In the genomic region with DNA sequence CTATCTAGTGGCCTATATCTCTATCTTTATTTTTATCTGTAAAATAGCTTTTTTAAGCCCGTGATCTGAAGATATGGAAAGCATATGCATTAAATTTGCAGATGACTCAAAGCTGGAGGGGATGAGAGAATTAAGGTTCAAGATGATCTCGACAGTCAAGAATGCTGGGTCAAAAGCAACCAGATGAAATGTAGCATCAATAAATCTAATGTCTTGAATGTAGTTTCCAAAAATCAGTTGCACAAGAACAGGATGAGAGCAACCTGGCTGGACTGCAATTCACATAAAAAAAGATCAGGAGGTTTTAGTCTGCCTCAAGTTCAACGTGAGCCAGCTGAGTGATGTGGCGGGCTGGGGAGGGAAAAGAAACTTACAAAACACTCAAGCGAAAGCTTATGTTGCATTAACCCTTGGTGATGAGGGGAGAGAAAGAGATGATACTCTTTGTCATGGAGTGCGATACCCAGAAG, we compare ENCODE assay signal across 9 cellular contexts.
DNase-seq lines count a peak whose midpoint lies in the region; ATAC-seq and TF ChIP-seq lines count a peak whose summit lies in the region.
"Had no signal": no experiment of that assay in that cellular context is flagged by ENCODE, and none has a peak within 500 bp of the region (broad histone marks: within the 10 kb centered on the region; RNA-seq: fewer than 3 reads in every experiment).

No MANE protein-coding gene starts in this region.

- TF ChIP-seq CTCF in AG09309 (IDR thresholded peaks at IDR 0.05; ENCODE audit: control insufficient read depth, insufficient read depth, low read depth, low read length, missing control alignments) (no peak), fibroblast of pulmonary artery (IDR thresholded peaks at IDR 0.05; ENCODE audit: low read length, missing control alignments) (no peak)

- ATAC-seq in GM21528 (IDR thresholded peaks at IDR 0.05; ENCODE audit: low FRiP score, unreplicated experiment): peak; percentile 39
- ATAC-seq in HG03175 (IDR thresholded peaks at IDR 0.05; ENCODE audit: unreplicated experiment): no peak

- H3K4me3 ChIP-seq in AG09309 (ENCODE audit: control insufficient read depth, low read depth, low read length): no peak overlapping the region
- H3K4me3 ChIP-seq in fibroblast of pulmonary artery (replicated peaks; ENCODE audit: low read depth, low read length): no peak overlapping the region
- H3K4me3 ChIP-seq: HAP-1 had no signal

- peak; percentile 93 for DNase-seq in AG09309 (ENCODE audit: low read depth)
- peak; percentile 10 for DNase-seq in HT1080 (ENCODE audit: low read depth)
- DNase-seq in fibroblast of pulmonary artery (ENCODE audit: low read depth): peak; percentile 49
- DNase-seq in NCI-H2196 (lab: John Stamatoyannopoulos, UW; ENCODE audit: unreplicated experiment): no peak
- DNase-seq in kidney tubule cell (ENCODE audit: low spot score): no peak
- no peak for DNase-seq in NCI-H524 (lab: John Stamatoyannopoulos, UW)

Comparison
In these comparisons a context has a peak if more than half of its experiments do, and no peak if none do; other contexts are left out.
1. DNase-seq: peak in AG09309 (single experiment), HT1080 (single experiment) and fibroblast of pulmonary artery (single experiment); none in NCI-H2196 (single experiment), kidney tubule cell (single experiment) and NCI-H524 (0 of 2).